10 cellular contexts compared by ENCODE assay signal in genomic region chr10:10209152-10209551, GRCh38.
DNase-seq lines count a peak whose midpoint lies in the region; ATAC-seq and TF ChIP-seq lines count a peak whose summit lies in the region.
"Had no signal": no experiment of that assay in that cellular context is flagged by ENCODE, and none has a peak within 500 bp of the region (broad histone marks: within the 10 kb centered on the region; RNA-seq: fewer than 3 reads in every experiment).

No MANE protein-coding gene starts in this region.

- no peaks in the 10 kb centered on the region for H3K27me3 Mint-ChIP-seq in chondrocyte (ENCODE audit: low read depth)
- H3K27me3 Mint-ChIP-seq in activated T-cell treated with anti-CD3 and anti-CD28 coated beads, Interleukin-2, amount 50 U/mL, for 72 hours (ENCODE audit: low read depth) = no peaks in the 10 kb centered on the region
- H3K27me3 Mint-ChIP-seq: dendritic cell treated with granulocyte-macrophage colony-stimulating factor and Interleukin-4, amounts not matched to agents 40 ng/mL and 50 ng/mL, for 4 days had no signal

- no peak for TF ChIP-seq CTCF in chondrocyte (IDR thresholded peaks at IDR 0.05)

- no peak overlapping the region for H3K4me3 Mint-ChIP-seq in chondrocyte (ENCODE audit: unreplicated experiment)
- H3K4me3 Mint-ChIP-seq in activated T-cell treated with anti-CD3 and anti-CD28 coated beads, Interleukin-2, amount 50 U/mL, for 72 hours = no peak overlapping the region
- no peak overlapping the region for H3K4me3 Mint-ChIP-seq in stimulated activated effector memory CD8-positive, alpha-beta T cell treated with anti-CD3 and anti-CD28 coated beads, Interleukin-12 subunit alpha, Interleukin-12 subunit beta, amount 100 ng/mL, for 72 hours
- H3K4me3 Mint-ChIP-seq: dendritic cell treated with granulocyte-macrophage colony-stimulating factor and Interleukin-4, amounts not matched to agents 40 ng/mL and 50 ng/mL, for 4 days had no signal

- H3K4me1 Mint-ChIP-seq in chondrocyte (ENCODE audit: low read depth) = peaks cover 4% of the 10 kb centered on the region
- no peaks in the 10 kb centered on the region for H3K4me1 Mint-ChIP-seq in activated T-cell treated with anti-CD3 and anti-CD28 coated beads, Interleukin-2, amount 50 U/mL, for 72 hours (ENCODE audit: low read depth)
- H3K4me1 Mint-ChIP-seq in stimulated activated effector memory CD8-positive, alpha-beta T cell treated with anti-CD3 and anti-CD28 coated beads, Interleukin-12 subunit alpha, Interleukin-12 subunit beta, amount 100 ng/mL, for 72 hours = no peaks in the 10 kb centered on the region

- peaks cover 12% of the 10 kb centered on the region for H3K9me3 Mint-ChIP-seq in chondrocyte (ENCODE audit: low read depth)
- H3K9me3 Mint-ChIP-seq in activated T-cell treated with anti-CD3 and anti-CD28 coated beads, Interleukin-2, amount 50 U/mL, for 72 hours = peaks cover 3 to 7% of the 10 kb centered on the region in 2 donors
- peaks cover 8% of the 10 kb centered on the region for H3K9me3 Mint-ChIP-seq in stimulated activated effector memory CD8-positive, alpha-beta T cell treated with anti-CD3 and anti-CD28 coated beads, Interleukin-12 subunit alpha, Interleukin-12 subunit beta, amount 100 ng/mL, for 72 hours

- intact Hi-C loops in posterior vena cava (cut with DNase I) = no loop called here

- in situ Hi-C loops in G401 (cut with HindIII; ENCODE audit: low sequenced_read_pairs) = no loop called here

- peak overlapping the region; percentile 81 for H3K27ac Mint-ChIP-seq in chondrocyte (ENCODE audit: unreplicated experiment)
- no peak overlapping the region for H3K27ac Mint-ChIP-seq in activated T-cell treated with anti-CD3 and anti-CD28 coated beads, Interleukin-2, amount 50 U/mL, for 72 hours
- no peak overlapping the region for H3K27ac Mint-ChIP-seq in stimulated activated effector memory CD8-positive, alpha-beta T cell treated with anti-CD3 and anti-CD28 coated beads, Interleukin-12 subunit alpha, Interleukin-12 subunit beta, amount 100 ng/mL, for 72 hours
- H3K27ac Mint-ChIP-seq: dendritic cell treated with granulocyte-macrophage colony-stimulating factor and Interleukin-4, amounts not matched to agents 40 ng/mL and 50 ng/mL, for 4 days had no signal

- ATAC-seq in HG03558 (IDR thresholded peaks at IDR 0.05; ENCODE audit: extremely low read depth, unreplicated experiment) (peak; percentile 41), HG03095 (IDR thresholded peaks at IDR 0.05; ENCODE audit: unreplicated experiment) (no peak)
- no peak for ATAC-seq in activated T-cell treated with anti-CD3 and anti-CD28 coated beads, Interleukin-2, amount 50 U/mL, for 72 hours (replicated peaks in 1 of 2)
- ATAC-seq in stimulated activated effector memory CD8-positive, alpha-beta T cell treated with anti-CD3 and anti-CD28 coated beads, Interleukin-12 subunit alpha, Interleukin-12 subunit beta, amount 100 ng/mL, for 72 hours = no peak

- DNase-seq in G401 (ENCODE audit: low spot score) (peak; percentile 27), chondrocyte (ENCODE audit: low spot score) (no peak), myocyte (ENCODE audit: low read depth) (peak; percentile 54), posterior vena cava (ENCODE audit: low spot score) (no peak)
- DNase-seq in activated T-cell treated with anti-CD3 and anti-CD28 coated beads, Interleukin-2, amount 50 U/mL, for 72 hours = no peak
- DNase-seq in stimulated activated effector memory CD8-positive, alpha-beta T cell treated with anti-CD3 and anti-CD28 coated beads, Interleukin-12 subunit alpha, Interleukin-12 subunit beta, amount 100 ng/mL, for 72 hours (ENCODE audit: low spot score in 2 of 2) = no peak
- DNase-seq: activated CD8-positive, alpha-beta memory T cell treated with anti-CD3 and anti-CD28 coated beads for 24 hours had no signal

- no peaks in the 10 kb centered on the region for H3K36me3 Mint-ChIP-seq in chondrocyte (ENCODE audit: low read depth)
- H3K36me3 Mint-ChIP-seq in activated T-cell treated with anti-CD3 and anti-CD28 coated beads, Interleukin-2, amount 50 U/mL, for 72 hours (ENCODE audit: insufficient read depth in 2 of 2) = peaks cover 1 to 3% of the 10 kb centered on the region in 2 donors
- no peaks in the 10 kb centered on the region for H3K36me3 Mint-ChIP-seq in stimulated activated effector memory CD8-positive, alpha-beta T cell treated with anti-CD3 and anti-CD28 coated beads, Interleukin-12 subunit alpha, Interleukin-12 subunit beta, amount 100 ng/mL, for 72 hours

Comparison
In these comparisons a context has a peak if more than half of its experiments do, and no peak if none do; other contexts are left out.
1. DNase-seq: peak in G401 (single experiment) and myocyte (single experiment); none in chondrocyte (single experiment), posterior vena cava (single experiment), activated T-cell treated with anti-CD3 and anti-CD28 coated beads, Interleukin-2, amount 50 U/mL, for 72 hours (0 of 2) and stimulated activated effector memory CD8-positive, alpha-beta T cell treated with anti-CD3 and anti-CD28 coated beads, Interleukin-12 subunit alpha, Interleukin-12 subunit beta, amount 100 ng/mL, for 72 hours (0 of 2).